In the genomic region with DNA sequence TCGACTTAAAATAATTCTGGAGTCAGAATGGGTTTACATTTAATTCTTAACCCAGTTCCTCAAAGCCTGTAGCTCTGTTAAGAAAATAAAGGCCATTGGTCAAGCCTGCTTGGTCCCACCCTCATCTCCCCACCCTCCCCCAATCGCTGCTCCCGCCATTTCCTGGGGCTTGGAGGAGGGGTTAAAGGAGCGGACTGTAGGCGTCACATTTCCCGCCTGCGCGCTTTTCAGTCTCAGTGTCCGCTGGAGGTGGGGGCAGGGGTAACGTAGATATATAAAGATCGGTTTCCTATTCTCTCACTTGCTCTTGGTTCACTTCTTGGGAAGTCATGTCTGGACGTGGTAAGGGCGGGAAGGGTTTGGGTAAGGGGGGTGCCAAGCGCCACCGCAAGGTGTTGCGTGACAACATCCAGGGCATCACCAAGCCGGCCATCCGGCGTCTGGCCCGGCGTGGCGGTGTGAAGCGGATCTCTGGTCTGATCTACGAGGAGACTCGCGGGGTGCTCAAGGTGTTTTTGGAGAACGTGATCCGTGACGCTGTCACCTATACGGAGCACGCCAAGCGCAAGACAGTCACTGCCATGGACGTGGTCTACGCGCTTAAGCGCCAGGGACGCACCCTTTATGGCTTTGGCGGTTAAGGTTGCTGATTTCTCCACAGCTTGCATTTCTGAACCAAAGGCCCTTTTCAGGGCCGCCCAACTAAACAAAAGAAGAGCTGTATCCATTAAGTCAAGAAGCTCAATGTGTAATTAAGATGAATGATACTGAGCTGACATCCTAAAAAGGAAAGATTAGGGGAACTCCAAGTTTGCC, we compare ENCODE assay signal across 8 cellular contexts. TPM values are rescaled to one million over a fixed set of nuclear protein-coding genes. Genes with fewer than 3 reads are reported as not detected.
A peak's percentile ranks its signal among the peaks of the same experiment; 100 is the strongest.
DNase-seq lines count a peak whose midpoint lies in the region; ATAC-seq, FAIRE-seq and TF ChIP-seq lines count a peak whose summit lies in the region.

No MANE protein-coding gene starts in this region.

- 0 out of 3 replicates have a peak, but pooled peaks of 1 of the 2 experiments have one; percentile 3 for TF ChIP-seq EP300 in H1 (IDR thresholded peaks at IDR 0.05; ENCODE audit: borderline replicate concordance in 1 of 2, low read depth in 2 of 2, low read length in 2 of 2)

- peak overlapping the region; percentile 73 for H3K4me3 ChIP-seq in HUES48 (ENCODE audit: low read depth, low read length)
- H3K4me3 ChIP-seq in H1 (ENCODE audit: extremely low read depth in 1 of 4, insufficient read depth in 2 of 4, low read depth in 3 of 4, low read length in 4 of 4) = peak overlapping the region; percentile 72 to 94 (median 79)

- 2% methylated on average over 33 of the region's 39 CpGs; no CpG with 5 or more reads in 1 of the 2 experiments for WGBS in H1 (ENCODE audit: extremely low coverage in 1 of 2, insufficient coverage in 1 of 2, insufficient read length in 1 of 2, insufficient replicate concordance in 2 of 2, low coverage in 1 of 2, low lambda C conversion rate in 2 of 2, missing lambda C conversion rate in 1 of 2), 2 experiments

- POLR2A ChIA-PET in H1 (lab: Charles Lee; ENCODE audit: partially characterized antibody) = interaction anchor here (0.6 to 32.8 kb wide), 53 partner anchors 12 to 1872 kb away, joined by 3 to 1982 read pairs (median 4); a partner anchor contains a TSS

- TF ChIP-seq POLR2A in H1 (IDR thresholded peaks at IDR 0.05; ENCODE audit: control extremely low read depth in 1 of 2, low read depth in 2 of 2, low read length in 2 of 2) = peak; percentile 91 to 98

- no peaks in the 10 kb centered on the region for H3K79me2 ChIP-seq in H1 (ENCODE audit: control insufficient read depth in 1 of 2, insufficient read depth in 2 of 2, low read length in 2 of 2)

- H3K79me1 ChIP-seq in H1 (ENCODE audit: low read depth, low read length) = no peaks in the 10 kb centered on the region

- H2BK15ac ChIP-seq in H1 (ENCODE audit: low read length) = peak overlapping the region; percentile 20; the same call in 1 of the 2 replicates

- H2BK120ac ChIP-seq in H1 (replicated peaks; ENCODE audit: low read depth, low read length) = peak overlapping the region; percentile 18

- peak overlapping the region; percentile 71 for H3K4ac ChIP-seq in H1 (replicated peaks; ENCODE audit: insufficient read length, low read depth, low read length)

- H3K27ac ChIP-seq in HUES48 (ENCODE audit: low read depth, low read length) (peak overlapping the region; percentile 99), H1 (ENCODE audit: low read depth, low read length) (peak overlapping the region; percentile 95)

- peak; percentile 55 for ATAC-seq in GM21390 (IDR thresholded peaks at IDR 0.05; ENCODE audit: unreplicated experiment)
- ATAC-seq in activated CD8-positive, alpha-beta memory T cell treated with anti-CD3 and anti-CD28 coated beads, Interleukin-2, amount 10 ng/mL, durations not matched to agents 7 days and 5 days = peak; percentile 66

- H2BK5ac ChIP-seq in H1 (ENCODE audit: low read depth, low read length) = peak overlapping the region; percentile 98

- H3K9me3 ChIP-seq in HUES48 (ENCODE audit: control insufficient read depth, insufficient read depth, low read length) (no peaks in the 10 kb centered on the region), H1 (ENCODE audit: insufficient read depth in 2 of 2, low read depth in 1 of 2, low read length in 1 of 2) (no peaks in the 10 kb centered on the region; a peak in 1 of 4 replicates)

- H2BK20ac ChIP-seq in H1 (ENCODE audit: low read length) = no peak overlapping the region; the same call in 1 of the 2 replicates

- CTCF ChIA-PET in activated CD8-positive, alpha-beta memory T cell treated with anti-CD3 and anti-CD28 coated beads, Interleukin-2, amount 10 ng/mL, durations not matched to agents 7 days and 5 days (lab: Charles Lee) = interaction anchor here (0.7 to 9.3 kb wide), 10 partner anchors 10 to 102 kb away, joined by 3 to 78 read pairs (median 6); a partner anchor contains a TSS
- CTCF ChIA-PET in H1 (lab: Charles Lee; ENCODE audit: partially characterized antibody) = interaction anchor here (0.7 to 1.8 kb wide), 5 partner anchors 10 to 107 kb away, joined by 3 to 9 read pairs (median 3); a partner anchor contains a TSS

- peak overlapping the region; percentile 14 for H4K91ac ChIP-seq in H1 (replicated peaks; ENCODE audit: insufficient read length, low read length)

- H3K27me3 Mint-ChIP-seq in activated CD8-positive, alpha-beta memory T cell treated with anti-CD3 and anti-CD28 coated beads, Interleukin-2, amount 10 ng/mL, durations not matched to agents 7 days and 5 days = no peaks in the 10 kb centered on the region

- peak overlapping the region; percentile 90 for H3K4me3 Mint-ChIP-seq in activated CD8-positive, alpha-beta memory T cell treated with anti-CD3 and anti-CD28 coated beads, Interleukin-2, amount 10 ng/mL, durations not matched to agents 7 days and 5 days

- no peak overlapping the region for H2AFZ ChIP-seq in H1 (ENCODE audit: low read length)

- FAIRE-seq in H1 (lab: Jason Lieb, UNC) = peak; percentile 7

- H4K8ac ChIP-seq in H1 (ENCODE audit: extremely low read depth, insufficient read depth, low read length) = peak overlapping the region; percentile 90

- peaks cover 0 to under 1% of the 10 kb centered on the region in 2 experiments for H4K20me1 ChIP-seq in H1 (replicated peaks in 1 of 2; ENCODE audit: control insufficient read depth in 1 of 2, insufficient read depth in 2 of 2, low read length in 2 of 2)

- peak overlapping the region; percentile 85 for H4K5ac ChIP-seq in H1 (ENCODE audit: insufficient read length, low read depth, low read length)

- TF ChIP-seq CTCF in H1 (IDR thresholded peaks at IDR 0.05; ENCODE audit: control extremely low read depth in 1 of 3, insufficient read depth in 1 of 3, low read depth in 1 of 3, low read length in 3 of 3) = no peak

- H3K56ac ChIP-seq in H1 (replicated peaks; ENCODE audit: insufficient read length, low read depth, low read length) = peak overlapping the region; percentile 91

- peak overlapping the region; percentile 94 for H2AK5ac ChIP-seq in H1 (ENCODE audit: low read depth, low read length)

- peaks cover 3% of the 10 kb centered on the region for H3K36me3 Mint-ChIP-seq in activated CD8-positive, alpha-beta memory T cell treated with anti-CD3 and anti-CD28 coated beads, Interleukin-2, amount 10 ng/mL, durations not matched to agents 7 days and 5 days

- peak overlapping the region; percentile 100 for H3K27ac Mint-ChIP-seq in activated CD8-positive, alpha-beta memory T cell treated with anti-CD3 and anti-CD28 coated beads, Interleukin-2, amount 10 ng/mL, durations not matched to agents 7 days and 5 days

- DNase-seq in COLO668 (lab: John Stamatoyannopoulos, UW; ENCODE audit: unreplicated experiment) (peak; percentile 91), NOMO-1 treated with dmso at 0.1 percent for 144 hours (lab: John Stamatoyannopoulos, UW; ENCODE audit: unreplicated experiment) (peak; percentile 94), H1 (ENCODE audit: low read depth in 1 of 2, low spot score in 2 of 2) (peak in 1 of 2 experiments; percentile 80), mesenteric fat pad (ENCODE audit: low spot score) (peak; percentile 94)
- peak; percentile 97 for DNase-seq in activated CD8-positive, alpha-beta memory T cell treated with anti-CD3 and anti-CD28 coated beads, Interleukin-2, amount 10 ng/mL, durations not matched to agents 7 days and 5 days
- DNase-seq in stimulated activated CD8-positive, alpha-beta memory T cell treated with anti-CD3 and anti-CD28 coated beads, Interleukin-15, amount 100 ng/mL, for 24 hours (ENCODE audit: low read depth) = peak; percentile 55

- peaks cover 35% of the 10 kb centered on the region for H3K4me1 ChIP-seq in HUES48 (ENCODE audit: control insufficient read depth, insufficient read depth, low read length)
- H3K4me1 ChIP-seq in H1 (replicated peaks in 1 of 4; ENCODE audit: control insufficient read depth in 3 of 4, insufficient read depth in 4 of 4, low read length in 3 of 4) = peaks cover 2 to 14% (median 5%) of the 10 kb centered on the region in 4 experiments; a peak in 4 of 7 replicates

- H3K14ac ChIP-seq in H1 (ENCODE audit: insufficient read length) = peak overlapping the region; percentile 2

- H3K23me2 ChIP-seq in H1 (ENCODE audit: low read depth, low read length) = peaks cover 10% of the 10 kb centered on the region

- H3K9ac ChIP-seq in HUES48 (ENCODE audit: low read depth, low read length) = peak overlapping the region; percentile 98
- peak overlapping the region; percentile 93 to 95 (median 94) for H3K9ac ChIP-seq in H1 (replicated peaks in 1 of 4; ENCODE audit: extremely low read depth in 1 of 4, low read depth in 3 of 4, low read length in 3 of 4)

- TF ChIP-seq RAD21 in H1 (IDR thresholded peaks at IDR 0.05 in 1 of 2, conservative IDR thresholded peaks at IDR 0.05 in 1 of 2; ENCODE audit: low read depth in 2 of 2, low read length in 2 of 2) = no peak

- H3K23ac ChIP-seq in H1 (ENCODE audit: insufficient read length) = no peak overlapping the region

- no peaks in the 10 kb centered on the region for H3K9me3 Mint-ChIP-seq in activated CD8-positive, alpha-beta memory T cell treated with anti-CD3 and anti-CD28 coated beads, Interleukin-2, amount 10 ng/mL, durations not matched to agents 7 days and 5 days (ENCODE audit: low read depth)

- peak overlapping the region; percentile 96 for H3K18ac ChIP-seq in H1 (ENCODE audit: extremely low read depth, low read length)

- H3K4me1 Mint-ChIP-seq in activated CD8-positive, alpha-beta memory T cell treated with anti-CD3 and anti-CD28 coated beads, Interleukin-2, amount 10 ng/mL, durations not matched to agents 7 days and 5 days = peaks cover 69% of the 10 kb centered on the region

- no peaks in the 10 kb centered on the region for H3K36me3 ChIP-seq in HUES48 (ENCODE audit: control insufficient read depth, insufficient read depth, low read length)
- H3K36me3 ChIP-seq in H1 (ENCODE audit: control insufficient read depth in 2 of 4, insufficient read depth in 4 of 4, low read length in 3 of 4) = no peaks in the 10 kb centered on the region

- H3K27me3 ChIP-seq in HUES48 (ENCODE audit: control insufficient read depth, insufficient read depth, low read length) (no peaks in the 10 kb centered on the region), H1 (replicated peaks in 1 of 4; ENCODE audit: control insufficient read depth in 3 of 4, extremely low read depth in 1 of 4, insufficient read depth in 3 of 4, low read length in 3 of 4) (no peaks in the 10 kb centered on the region)

- peak overlapping the region; percentile 95 to 99 for H3K4me2 ChIP-seq in H1 (ENCODE audit: insufficient read depth in 1 of 2, low read depth in 2 of 2, low read length in 2 of 2)

- peak overlapping the region; percentile 72; the same call in 1 of the 2 replicates for H2BK12ac ChIP-seq in H1 (ENCODE audit: low read depth, low read length)

RNA-seq across cellular contexts. Expression of a gene that starts 59.0 kb away (rescaled TPM):
- total RNA-seq in activated CD8-positive, alpha-beta memory T cell treated with anti-CD3 and anti-CD28 coated beads, Interleukin-2, amount 10 ng/mL, durations not matched to agents 7 days and 5 days = 10 to 100 TPM; 19.0 to 28.2 TPM
- total RNA-seq in H1 (2021; fragmentation: NEBNext Ultra II Directional; extraction: Animal tissue kit (Norgen Biotek cat#: 25700)) = 0.27 and 0.43 TPM in 2 replicates
- polyA plus RNA-seq in H1 (2011; rRNA removed) = 0.25 and 0.56 TPM in 2 replicates
- polyA plus RNA-seq in H1 (2011; cell fraction: cytosol; rRNA removed) = 0.44 TPM
- polyA plus RNA-seq in H1 (2011; cell fraction: nucleus; rRNA removed) = 0.54 TPM
- 0.48 to 0.77 TPM (median 0.66 TPM) in 4 replicates for polyA plus RNA-seq in H1 (2012, experiment 1 of 2)
- polyA plus RNA-seq in H1 (2012, experiment 2 of 2) = 0.07 TPM
- polyA plus RNA-seq in H1 (2013, experiment 1 of 2) = 0.32 TPM
- polyA plus RNA-seq in H1 (2013, experiment 2 of 2) = 0.29 TPM
- polyA minus RNA-seq in H1 (2011; rRNA and poly(A)+ RNA removed) = 0.91 and 1.3 TPM in 2 replicates
- 0.29 TPM for polyA minus RNA-seq in H1 (2011; cell fraction: cytosol; rRNA and poly(A)+ RNA removed)
- 1.9 TPM for polyA minus RNA-seq in H1 (2011; cell fraction: nucleus; rRNA and poly(A)+ RNA removed)
- total RNA-seq in mesenteric fat pad = 11.5 TPM
